In genomic region chr1:101128211-101128727, GRCh38 we compare ENCODE assay signal across 9 cellular contexts.
DNase-seq lines count a peak whose midpoint lies in the region; ATAC-seq and TF ChIP-seq lines count a peak whose summit lies in the region.
"Had no signal": no experiment of that assay in that cellular context is flagged by ENCODE, and none has a peak within 500 bp of the region (broad histone marks: within the 10 kb centered on the region; RNA-seq: fewer than 3 reads in every experiment).

No MANE protein-coding gene starts in this region.

- no peaks in the 10 kb centered on the region for H3K79me1 ChIP-seq in mesendoderm (ENCODE audit: low read length)

- H3K27ac ChIP-seq in SU-DHL-6 (ENCODE audit: low read depth, low read length) (peak overlapping the region; percentile 74), mesendoderm (ENCODE audit: low read depth, low read length) (no peak overlapping the region), tibial artery (no peak overlapping the region)
- H3K27ac ChIP-seq: SK-N-MC had no signal

- no peaks in the 10 kb centered on the region for H3K4me1 ChIP-seq in mesendoderm (ENCODE audit: control insufficient read depth, low read depth, low read length)
- no peaks in the 10 kb centered on the region for H3K4me1 ChIP-seq in tibial artery

- H3K56ac ChIP-seq in mesendoderm (ENCODE audit: low read length): peak overlapping the region; percentile 46

- H3K9me3 ChIP-seq in SU-DHL-6 (ENCODE audit: insufficient read depth, low read length) (no peaks in the 10 kb centered on the region), tibial artery (no peaks in the 10 kb centered on the region)

- H3F3A ChIP-seq in SU-DHL-6 (ENCODE audit: insufficient read depth): 0 out of 2 replicates have a peak, but pooled peaks cover 10% of the 10 kb centered on the region

- H4K20me1 ChIP-seq in SU-DHL-6 (ENCODE audit: low read depth, low read length): no peaks in the 10 kb centered on the region

- H3K4me3 ChIP-seq in SU-DHL-6 (ENCODE audit: insufficient read depth, low read length, poor library complexity, severe bottlenecking) (peak overlapping the region; percentile 31), mesendoderm (ENCODE audit: low read length) (no peak overlapping the region), tibial artery (no peak overlapping the region)
- H3K4me3 ChIP-seq: SK-N-MC had no signal

- intact Hi-C loops in left colon (cut with DNase I, micrococcal nuclease): no loop called here
- intact Hi-C loops in tibial artery (cut with DNase I; ENCODE audit: low total_unique reads): no loop called here

- no peak overlapping the region for H2BK5ac ChIP-seq in mesendoderm (ENCODE audit: low read length)

- H4K8ac ChIP-seq in mesendoderm (ENCODE audit: low read depth, low read length): no peak overlapping the region

- TF ChIP-seq CTCF in SU-DHL-6 (IDR thresholded peaks at IDR 0.05; ENCODE audit: insufficient read depth, low read length, poor library complexity, severe bottlenecking) (no peak), tibial artery (IDR thresholded peaks at IDR 0.05) (no peak)

- H3K9ac ChIP-seq in SU-DHL-6 (ENCODE audit: low read length) (peak overlapping the region; percentile 41), mesendoderm (ENCODE audit: low read length) (no peak overlapping the region)

- peak; percentile 57 to 65 for ATAC-seq in activated CD4-positive, CD25-positive, alpha-beta regulatory T cell treated with anti-CD3 and anti-CD28 coated beads, Interleukin-2, amount 50 U/mL, for 24 hours
- ATAC-seq in HG02852 (IDR thresholded peaks at IDR 0.05; ENCODE audit: unreplicated experiment) (peak; percentile 98), left colon (no peak)

- no CpG with 5 or more reads among the region's 3 CpGs for WGBS in mesendoderm (ENCODE audit: extremely low coverage, insufficient coverage, low lambda C conversion rate)

- peak overlapping the region; percentile 93 for H2AFZ ChIP-seq in SU-DHL-6 (ENCODE audit: low read depth, low read length, severe bottlenecking)

- H3K4ac ChIP-seq in mesendoderm (ENCODE audit: low read depth, low read length): no peak overlapping the region

- no peak overlapping the region for H2BK120ac ChIP-seq in mesendoderm (ENCODE audit: low read depth, low read length)

- H3K23ac ChIP-seq in mesendoderm (ENCODE audit: low read length): no peak overlapping the region

- no peak for DNase-seq in activated CD4-positive, CD25-positive, alpha-beta regulatory T cell treated with anti-CD3 and anti-CD28 coated beads, Interleukin-2, amount 50 U/mL, for 72 hours
- DNase-seq in mesendoderm (peak; percentile 33), NCI-H774 (lab: John Stamatoyannopoulos, UW) (no peak), left colon (no peak), tibial artery (no peak)

- no peak overlapping the region for H4K5ac ChIP-seq in mesendoderm (ENCODE audit: low read length)

- H2AK5ac ChIP-seq in mesendoderm (ENCODE audit: low read length): no peak overlapping the region

- H3K18ac ChIP-seq in mesendoderm (ENCODE audit: low read length): no peak overlapping the region

- H3K36me3 ChIP-seq in SU-DHL-6 (ENCODE audit: low read length) (no peaks in the 10 kb centered on the region), mesendoderm (ENCODE audit: control insufficient read depth, insufficient read depth, low read length) (no peaks in the 10 kb centered on the region), tibial artery (no peaks in the 10 kb centered on the region)

- H3K79me2 ChIP-seq in SU-DHL-6 (ENCODE audit: insufficient read depth, low read length) (no peaks in the 10 kb centered on the region), mesendoderm (ENCODE audit: control insufficient read depth, insufficient read depth, low read length) (no peaks in the 10 kb centered on the region)

- H2BK15ac ChIP-seq in mesendoderm (replicated peaks; ENCODE audit: low read depth): no peak overlapping the region

- peak overlapping the region; percentile 67 for H3K4me2 ChIP-seq in SU-DHL-6 (ENCODE audit: low read depth, low read length, poor library complexity, severe bottlenecking)
- no peak overlapping the region for H3K4me2 ChIP-seq in mesendoderm (ENCODE audit: low read length)

- no peaks in the 10 kb centered on the region for H3K27me3 ChIP-seq in SU-DHL-6 (ENCODE audit: low read length)
- H3K27me3 ChIP-seq in mesendoderm (ENCODE audit: insufficient read depth, low read length, poor library complexity): no peaks in the 10 kb centered on the region
- no peaks in the 10 kb centered on the region for H3K27me3 ChIP-seq in tibial artery

- H3K9me2 ChIP-seq in SU-DHL-6 (replicated peaks; ENCODE audit: insufficient read depth, low read length): no peaks in the 10 kb centered on the region
